In the genomic region with DNA sequence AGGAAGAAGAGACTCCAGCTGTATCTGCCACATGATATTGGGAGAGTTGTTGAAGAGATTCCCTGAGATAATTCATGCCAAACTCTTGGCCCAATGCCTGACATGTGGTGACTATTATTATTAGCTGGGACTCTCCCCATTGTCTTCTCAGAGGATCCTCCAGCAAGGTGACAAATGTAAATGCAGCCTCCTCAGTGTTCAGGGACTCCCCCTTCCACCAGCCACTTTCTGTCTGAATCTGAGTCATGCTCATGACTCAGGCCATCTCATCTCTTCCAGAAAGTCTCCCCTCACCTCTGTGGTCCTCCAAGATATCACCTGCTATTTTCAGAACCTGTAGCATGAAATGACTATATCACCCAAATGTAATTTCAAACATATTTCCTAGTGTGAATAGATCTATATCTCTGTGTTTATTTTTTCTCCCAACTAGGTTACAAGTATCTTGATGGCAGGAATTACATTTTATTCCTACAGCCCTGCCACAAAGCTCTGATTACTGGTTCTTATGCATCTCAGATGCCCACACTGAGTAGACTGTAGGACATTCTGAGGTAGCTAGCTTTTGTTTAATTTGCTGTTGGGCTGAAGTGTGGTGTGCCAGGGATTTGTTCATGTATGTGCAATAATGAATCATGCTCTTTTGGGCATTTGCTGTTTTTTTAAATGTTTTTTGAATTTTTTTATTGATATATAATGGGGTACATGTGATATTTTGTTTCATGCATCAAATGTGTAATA, we compare ENCODE assay signal across 8 cellular contexts.
A peak's percentile ranks its signal among the peaks of the same experiment; 100 is the strongest.
DNase-seq lines count a peak whose midpoint lies in the region; ATAC-seq and TF ChIP-seq lines count a peak whose summit lies in the region.

No MANE protein-coding gene starts in this region.

- in situ Hi-C loops in Caki2 (cut with HindIII; ENCODE audit: low pct_unique_long_range_greater_than_20kb, low sequenced_read_pairs) = no loop called here

- ATAC-seq in GM21367 (IDR thresholded peaks at IDR 0.05; ENCODE audit: unreplicated experiment) (peak; percentile 89), HG03521 (IDR thresholded peaks at IDR 0.05; ENCODE audit: unreplicated experiment) (peak; percentile 82)

- DNase-seq in Caki2 (ENCODE audit: low read depth) (peak; percentile 92), middle frontal gyrus (ENCODE audit: extremely low spot score, low spot score) (no peak), HEK293T (ENCODE audit: extremely low spot score) (no peak), HuH-7.5 (ENCODE audit: low spot score) (no peak)
- peak; percentile 66 for DNase-seq in activated naive CD4-positive, alpha-beta T cell treated with anti-CD3 and anti-CD28 coated beads, Interleukin-2, amount 50 U/mL, for 16 hours
- peak; percentile 62 to 66 (median 66) for DNase-seq in stimulated activated CD4-positive, alpha-beta T cell treated with anti-CD3 and anti-CD28 coated beads, TNF-alpha, amount 100 ng/mL, for 48 hours (ENCODE audit: low read depth in 3 of 3)

- CTCF ChIA-PET in HEK293T (lab: Yijun Ruan, JAX) = interaction anchor here (0.8 kb wide), 1 partner anchor 12 kb away, joined by 3 read pairs; no protein-coding TSS in a partner anchor

- POLR2A ChIA-PET in HEK293T (lab: Yijun Ruan, JAX) = no interaction called here

TF ChIP-seq in HEK293T, 16 proteins besides CTCF, POLR2A, EP300 and RAD21:
- TF ChIP-seq NFRKB (IDR thresholded peaks at IDR 0.05) = no peak
- no peak for TF ChIP-seq PKNOX1 (IDR thresholded peaks at IDR 0.05)
- TF ChIP-seq BHLHE40 (IDR thresholded peaks at IDR 0.05; ENCODE audit: borderline replicate concordance) = no peak
- no peak for TF ChIP-seq FOXM1 (IDR thresholded peaks at IDR 0.05; ENCODE audit: borderline replicate concordance)
- TF ChIP-seq SUZ12 (IDR thresholded peaks at IDR 0.05) = no peak
- no peak for TF ChIP-seq FOXA1 (IDR thresholded peaks at IDR 0.05)
- TF ChIP-seq ELF4 (IDR thresholded peaks at IDR 0.05) = no peak
- TF ChIP-seq ZNF384 (IDR thresholded peaks at IDR 0.05) = no peak
- no peak for TF ChIP-seq CTBP1 (IDR thresholded peaks at IDR 0.05; ENCODE audit: borderline replicate concordance)
- no peak for TF ChIP-seq L3MBTL2 (conservative IDR thresholded peaks at IDR 0.05)
- no peak for TF ChIP-seq FOXK2 (IDR thresholded peaks at IDR 0.05)
- TF ChIP-seq ARNT (IDR thresholded peaks at IDR 0.05) = no peak

Comparison
In these comparisons a context has a peak if more than half of its experiments do, and no peak if none do; other contexts are left out.
1. DNase-seq: peak in Caki2 (single experiment), activated naive CD4-positive, alpha-beta T cell treated with anti-CD3 and anti-CD28 coated beads, Interleukin-2, amount 50 U/mL, for 16 hours (single experiment) and stimulated activated CD4-positive, alpha-beta T cell treated with anti-CD3 and anti-CD28 coated beads, TNF-alpha, amount 100 ng/mL, for 48 hours (3 of 3); none in middle frontal gyrus (single experiment), HEK293T (single experiment) and HuH-7.5 (single experiment).